Comparison of ENCODE assay signal across 1 cellular context in genomic region chr7:139360210-139360947, GRCh38.
TF ChIP-seq lines count a peak whose summit lies in the region.

No MANE protein-coding gene starts in this region.

TF ChIP-seq in HepG2, 621 proteins besides CTCF, POLR2A, EP300 and RAD21 (continued from another document and continues in another):
- TF ChIP-seq NR2F2 (IDR thresholded peaks at IDR 0.05; ENCODE audit: borderline replicate concordance, low read depth) (no peak), ZFY (CRISPR knock-in tag; IDR thresholded peaks at IDR 0.05) (no peak; the same call in 1 of the 2 replicates), MZF1 (CRISPR knock-in tag; IDR thresholded peaks at IDR 0.05; ENCODE audit: borderline replicate concordance) (no peak), SIN3A (IDR thresholded peaks at IDR 0.05; ENCODE audit: borderline replicate concordance, low read depth, low read length) (0 out of 2 replicates have a peak, but pooled peaks have one; percentile 56), HOXA3 (CRISPR knock-in tag; IDR thresholded peaks at IDR 0.05) (no peak; the same call in 1 of the 2 replicates), ZNF160 (CRISPR knock-in tag; IDR thresholded peaks at IDR 0.05) (no peak), ZNF318 (CRISPR knock-in tag; IDR thresholded peaks at IDR 0.05) (no peak; the same call in 1 of the 2 replicates), YEATS4 (CRISPR knock-in tag; IDR thresholded peaks at IDR 0.05; ENCODE audit: borderline replicate concordance) (no peak), ZKSCAN1 (IDR thresholded peaks at IDR 0.05; ENCODE audit: low read length) (no peak), IKZF1 (IDR thresholded peaks at IDR 0.05) (no peak), U2AF1 (optimal IDR thresholded peaks at IDR 0.05; ENCODE audit: low read depth, low read length) (no peak), CBX2 (IDR thresholded peaks at IDR 0.05; ENCODE audit: low read depth, low read length) (no peak), CBX2 (CRISPR knock-in tag; IDR thresholded peaks at IDR 0.05; ENCODE audit: low read depth) (no peak), TIGD3 (CRISPR knock-in tag; IDR thresholded peaks at IDR 0.05; ENCODE audit: borderline replicate concordance) (no peak), ZNF563 (CRISPR knock-in tag; IDR thresholded peaks at IDR 0.05) (no peak), SOX13 (IDR thresholded peaks at IDR 0.05) (no peak), SOX13 (CRISPR knock-in tag; conservative IDR thresholded peaks at IDR 0.05 in 1 of 2, IDR thresholded peaks at IDR 0.05 in 1 of 2) (0 out of 4 replicates have a peak, but pooled peaks of 1 of the 2 experiments have one; percentile 5), FOXO1 (CRISPR knock-in tag; IDR thresholded peaks at IDR 0.05) (no peak), DMTF1 (CRISPR knock-in tag; IDR thresholded peaks at IDR 0.05) (no peak), MEIS1 (CRISPR knock-in tag; IDR thresholded peaks at IDR 0.05; ENCODE audit: borderline replicate concordance) (peak; percentile 15; the same call in 1 of the 2 replicates), ZMAT5 (CRISPR knock-in tag; IDR thresholded peaks at IDR 0.05; ENCODE audit: borderline replicate concordance, low read depth) (no peak), ZNF614 (CRISPR knock-in tag; IDR thresholded peaks at IDR 0.05; ENCODE audit: borderline replicate concordance) (no peak), ZNF10 (CRISPR knock-in tag; IDR thresholded peaks at IDR 0.05; ENCODE audit: borderline replicate concordance, low read depth) (no peak), ZNF33B (CRISPR knock-in tag; IDR thresholded peaks at IDR 0.05) (0 out of 2 replicates have a peak, but pooled peaks have one; percentile 34), RBAK (CRISPR knock-in tag; IDR thresholded peaks at IDR 0.05) (no peak), FIP1L1 (IDR thresholded peaks at IDR 0.05; ENCODE audit: borderline replicate concordance, insufficient read depth, low read depth, low read length) (no peak), ZNF678 (CRISPR knock-in tag; IDR thresholded peaks at IDR 0.05) (no peak), REST (IDR thresholded peaks at IDR 0.05; ENCODE audit: borderline replicate concordance in 1 of 2, low read depth in 1 of 2, low read length in 2 of 2) (no peak), ZNF260 (CRISPR knock-in tag; IDR thresholded peaks at IDR 0.05; ENCODE audit: borderline replicate concordance, low read depth) (no peak), CREB1 (IDR thresholded peaks at IDR 0.05) (peak; percentile 81), CREB1 (CRISPR knock-in tag; IDR thresholded peaks at IDR 0.05) (no peak), ZNF124 (CRISPR knock-in tag; IDR thresholded peaks at IDR 0.05) (no peak), HOXD1 (CRISPR knock-in tag; IDR thresholded peaks at IDR 0.05) (no peak), GABPA (IDR thresholded peaks at IDR 0.05; ENCODE audit: low read depth, low read length) (no peak), GABPA (CRISPR knock-in tag; IDR thresholded peaks at IDR 0.05; ENCODE audit: low read depth) (0 out of 2 replicates have a peak, but pooled peaks have one; percentile 37), TFDP1 (CRISPR knock-in tag; IDR thresholded peaks at IDR 0.05; ENCODE audit: borderline replicate concordance) (peak; percentile 91; the same call in 1 of the 2 replicates), PAXIP1 (CRISPR knock-in tag; conservative IDR thresholded peaks at IDR 0.05) (no peak), ZNF382 (CRISPR knock-in tag; IDR thresholded peaks at IDR 0.05; ENCODE audit: borderline replicate concordance) (no peak), ZNF335 (CRISPR knock-in tag; IDR thresholded peaks at IDR 0.05) (no peak), ZNF251 (CRISPR knock-in tag; IDR thresholded peaks at IDR 0.05) (no peak), DDIT3 (CRISPR knock-in tag; IDR thresholded peaks at IDR 0.05) (no peak), TSC22D2 (CRISPR knock-in tag; IDR thresholded peaks at IDR 0.05; ENCODE audit: borderline replicate concordance) (no peak), YEATS2 (CRISPR knock-in tag; IDR thresholded peaks at IDR 0.05; ENCODE audit: borderline replicate concordance) (no peak), ZNF484 (CRISPR knock-in tag; IDR thresholded peaks at IDR 0.05; ENCODE audit: borderline replicate concordance, low read depth) (no peak)
